In the genomic region with DNA sequence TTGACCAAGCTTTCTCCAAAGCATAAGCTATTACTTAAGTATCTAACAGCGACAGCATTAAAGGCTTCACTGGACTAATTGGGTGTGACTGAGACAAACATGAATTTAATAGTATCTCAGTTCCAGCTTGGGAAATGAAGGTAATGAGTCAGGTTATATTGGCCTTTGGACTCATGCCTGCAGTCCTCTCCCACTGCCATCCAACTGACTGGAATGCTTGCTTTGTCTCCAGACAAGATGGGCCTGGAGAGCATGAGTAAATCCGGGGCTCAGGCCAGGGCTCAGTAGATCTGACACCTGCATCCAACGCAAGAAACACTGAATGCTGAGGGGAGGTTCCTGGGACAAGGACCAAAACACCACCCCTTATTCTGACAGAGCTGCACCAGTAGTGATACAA, we compare ENCODE assay signal across 1 cellular context.
TF ChIP-seq lines count a peak whose summit lies in the region.

No MANE protein-coding gene starts in this region.

TF ChIP-seq in GM23338, 12 proteins besides CTCF, POLR2A, EP300 and RAD21 (continued from another document):
- TF ChIP-seq, protein P1, sequence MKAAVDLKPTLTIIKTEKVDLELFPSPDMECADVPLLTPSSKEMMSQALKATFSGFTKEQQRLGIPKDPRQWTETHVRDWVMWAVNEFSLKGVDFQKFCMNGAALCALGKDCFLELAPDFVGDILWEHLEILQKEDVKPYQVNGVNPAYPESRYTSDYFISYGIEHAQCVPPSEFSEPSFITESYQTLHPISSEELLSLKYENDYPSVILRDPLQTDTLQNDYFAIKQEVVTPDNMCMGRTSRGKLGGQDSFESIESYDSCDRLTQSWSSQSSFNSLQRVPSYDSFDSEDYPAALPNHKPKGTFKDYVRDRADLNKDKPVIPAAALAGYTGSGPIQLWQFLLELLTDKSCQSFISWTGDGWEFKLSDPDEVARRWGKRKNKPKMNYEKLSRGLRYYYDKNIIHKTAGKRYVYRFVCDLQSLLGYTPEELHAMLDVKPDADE (IDR thresholded peaks at IDR 0.05): no peak
